In the genomic region with DNA sequence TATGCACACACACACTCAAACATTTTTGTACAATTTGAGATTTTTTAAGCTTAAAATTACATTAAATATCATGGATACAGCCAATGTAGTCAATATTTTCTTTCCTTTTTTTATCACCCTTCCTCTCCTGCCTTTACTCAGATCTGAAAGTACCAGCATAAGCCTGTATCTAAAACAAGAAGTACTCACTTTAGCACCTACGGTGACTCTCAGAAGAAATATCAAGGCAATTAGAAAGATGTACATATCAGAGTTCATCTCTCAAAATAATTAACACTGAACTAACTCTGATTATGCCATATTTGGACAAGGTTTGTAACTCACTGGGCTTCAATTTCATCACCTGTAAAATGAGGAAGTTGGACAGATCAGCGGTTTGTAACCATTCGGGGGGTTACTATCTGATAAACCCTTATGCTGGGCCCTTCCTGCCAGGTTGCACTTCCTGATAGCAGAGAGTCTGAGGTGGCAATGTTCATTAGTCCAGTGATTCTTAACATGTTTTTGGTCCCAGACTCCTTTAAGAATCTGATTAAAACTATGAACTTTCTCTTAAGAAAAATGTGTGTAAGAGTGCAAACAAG, we compare ENCODE assay signal across 8 cellular contexts. TPM values are rescaled to one million over a fixed set of nuclear protein-coding genes. Genes with fewer than 3 reads are reported as not detected.
DNase-seq lines count a peak whose midpoint lies in the region; ATAC-seq, FAIRE-seq and TF ChIP-seq lines count a peak whose summit lies in the region.

No MANE protein-coding gene starts in this region.

- peak overlapping the region; percentile 88 for H3K27ac Mint-ChIP-seq in activated naive CD8-positive, alpha-beta T cell treated with anti-CD3 and anti-CD28 coated beads, Interleukin-2, amount 10 ng/mL, durations not matched to agents 7 days and 5 days
- H3K27ac Mint-ChIP-seq in glutamatergic neuron (ENCODE audit: unreplicated experiment): no peak overlapping the region

- FAIRE-seq in GM12892 (lab: Jason Lieb, UNC): peak; percentile 94

- H3K36me3 Mint-ChIP-seq in activated naive CD8-positive, alpha-beta T cell treated with anti-CD3 and anti-CD28 coated beads, Interleukin-2, amount 10 ng/mL, durations not matched to agents 7 days and 5 days: peaks cover 5% of the 10 kb centered on the region
- no peaks in the 10 kb centered on the region for H3K36me3 Mint-ChIP-seq in glutamatergic neuron (ENCODE audit: unreplicated experiment)

- peak overlapping the region; percentile 68 for H3K4me3 Mint-ChIP-seq in activated naive CD8-positive, alpha-beta T cell treated with anti-CD3 and anti-CD28 coated beads, Interleukin-2, amount 10 ng/mL, durations not matched to agents 7 days and 5 days
- no peak overlapping the region for H3K4me3 Mint-ChIP-seq in glutamatergic neuron (ENCODE audit: unreplicated experiment)

- no peaks in the 10 kb centered on the region for H3K27me3 Mint-ChIP-seq in activated naive CD8-positive, alpha-beta T cell treated with anti-CD3 and anti-CD28 coated beads, Interleukin-2, amount 10 ng/mL, durations not matched to agents 7 days and 5 days
- peaks cover 3% of the 10 kb centered on the region for H3K27me3 Mint-ChIP-seq in glutamatergic neuron (ENCODE audit: unreplicated experiment)

- no peak for TF ChIP-seq CTCF in glutamatergic neuron (IDR thresholded peaks at IDR 0.05; ENCODE audit: partially characterized antibody, unreplicated experiment)

- peak; percentile 90 for ATAC-seq in GM21423 (IDR thresholded peaks at IDR 0.05; ENCODE audit: unreplicated experiment)
- peak; percentile 96 for ATAC-seq in HG03521 (IDR thresholded peaks at IDR 0.05; ENCODE audit: unreplicated experiment)
- peak; percentile 71 for ATAC-seq in activated naive CD8-positive, alpha-beta T cell treated with anti-CD3 and anti-CD28 coated beads, Interleukin-2, amount 10 ng/mL, durations not matched to agents 7 days and 5 days (ENCODE audit: low read depth)

- no peaks in the 10 kb centered on the region for H3K9me3 Mint-ChIP-seq in activated naive CD8-positive, alpha-beta T cell treated with anti-CD3 and anti-CD28 coated beads, Interleukin-2, amount 10 ng/mL, durations not matched to agents 7 days and 5 days
- H3K9me3 Mint-ChIP-seq in glutamatergic neuron (ENCODE audit: unreplicated experiment): no peaks in the 10 kb centered on the region

- no peak for TF ChIP-seq POLR2A in GM12892 (IDR thresholded peaks at IDR 0.05; ENCODE audit: low read depth, low read length)

- POLR2A ChIA-PET in activated naive CD8-positive, alpha-beta T cell treated with anti-CD3 and anti-CD28 coated beads, Interleukin-2, amount 10 ng/mL, durations not matched to agents 7 days and 5 days (lab: Charles Lee): interaction anchor here (1.5 to 3.1 kb wide), 2 partner anchors 23 to 30 kb away, joined by 4 to 10 read pairs; no protein-coding TSS in a partner anchor

- H3K4me1 Mint-ChIP-seq in activated naive CD8-positive, alpha-beta T cell treated with anti-CD3 and anti-CD28 coated beads, Interleukin-2, amount 10 ng/mL, durations not matched to agents 7 days and 5 days: peaks cover 35% of the 10 kb centered on the region
- H3K4me1 Mint-ChIP-seq in glutamatergic neuron (ENCODE audit: low read depth, unreplicated experiment): no peaks in the 10 kb centered on the region

- DNase-seq in GM12892 (ENCODE audit: insufficient read length): peak; percentile 8
- no peak for DNase-seq in activated naive CD8-positive, alpha-beta T cell treated with anti-CD3 and anti-CD28 coated beads, Interleukin-2, amount 10 ng/mL, durations not matched to agents 7 days and 5 days
- no peak for DNase-seq in DMS153 (lab: John Stamatoyannopoulos, UW)
- DNase-seq in mesenteric fat pad (ENCODE audit: low spot score): no peak
- no peak for DNase-seq in glutamatergic neuron
- DNase-seq in hippocampal formation (lab: John Stamatoyannopoulos, UW): no peak

RNA-seq across cellular contexts. Expression of a gene that starts 5.7 kb away (rescaled TPM):
- polyA plus RNA-seq in GM12892 (2012; ENCODE audit: missing spikeins): 5.4 TPM
- total RNA-seq in activated naive CD8-positive, alpha-beta T cell treated with anti-CD3 and anti-CD28 coated beads, Interleukin-2, amount 10 ng/mL, durations not matched to agents 7 days and 5 days: 10 to 100 TPM; 56.1 to 59.4 TPM
- total RNA-seq in mesenteric fat pad (0.29 TPM), glutamatergic neuron (ENCODE audit: unreplicated experiment) (not detected)

Comparison
In these comparisons a context has a peak if more than half of its experiments do, and no peak if none do; other contexts are left out.
1. RNA of a gene that starts 5.7 kb away (total RNA-seq): 56.1 to 59.4 TPM in activated naive CD8-positive, alpha-beta T cell treated with anti-CD3 and anti-CD28 coated beads, Interleukin-2, amount 10 ng/mL, durations not matched to agents 7 days and 5 days; 0.29 TPM in mesenteric fat pad (single experiment) and not detected in glutamatergic neuron (single experiment); every median in the first group is over 10 times any median in the second.
2. Peak in every context shown above with its lines, with median percentiles within 50 percentile points of each other: ATAC-seq.